Comparison of ENCODE assay signal across 7 cellular contexts in genomic region chr1:28353248-28353785, GRCh38. TPM values are rescaled to one million over a fixed set of nuclear protein-coding genes. Genes with fewer than 3 reads are reported as not detected.
DNase-seq lines count a peak whose midpoint lies in the region; FAIRE-seq and TF ChIP-seq lines count a peak whose summit lies in the region.
"Not testable (repeated sequence)": the region's sequence is repeated elsewhere in the genome, so short reads cannot be mapped to it uniquely, and the experiment has no call there.

No MANE protein-coding gene starts in this region.

- not testable (repeated sequence) for H3K36me3 ChIP-seq in astrocyte (ENCODE audit: insufficient read depth, low read length); keratinocyte (ENCODE audit: control insufficient read depth in 2 of 2, extremely low read depth in 1 of 2, insufficient read depth in 2 of 2, low read length in 2 of 2); mesenchymal stem cell (ENCODE audit: control insufficient read depth in 1 of 2, insufficient read depth in 2 of 2, low read depth in 1 of 2, low read length in 2 of 2)

- H3K36me3 Mint-ChIP-seq in astrocyte (ENCODE audit: low read depth, unreplicated experiment); chondrocyte (ENCODE audit: low read depth); type B pancreatic cell: not testable (repeated sequence)

- not testable (repeated sequence) for TF ChIP-seq CTCF in astrocyte (IDR thresholded peaks at IDR 0.05; ENCODE audit: insufficient read depth, low read depth, low read length); chondrocyte (IDR thresholded peaks at IDR 0.05); keratinocyte (optimal IDR thresholded peaks at IDR 0.05 in 1 of 3, IDR thresholded peaks at IDR 0.05 in 1 of 3, conservative IDR thresholded peaks at IDR 0.05 in 1 of 3; ENCODE audit: extremely low read depth in 1 of 3, insufficient read depth in 2 of 3, low read length in 3 of 3); type B pancreatic cell (conservative IDR thresholded peaks at IDR 0.05)

- H2BK15ac ChIP-seq in mesenchymal stem cell (ENCODE audit: low read depth, poor library complexity, severe bottlenecking), result not testable (repeated sequence)

- peak overlapping the region; percentile 45 for H2AK5ac ChIP-seq in mesenchymal stem cell (ENCODE audit: low read length, severe bottlenecking)

- not testable (repeated sequence) for H3K27me3 ChIP-seq in astrocyte (ENCODE audit: insufficient read depth, low read length); keratinocyte (ENCODE audit: control insufficient read depth, extremely low read depth, insufficient read depth, low read length); mesenchymal stem cell (ENCODE audit: control insufficient read depth in 1 of 2, insufficient read depth in 1 of 2, low read length in 2 of 2)

- 96% methylated on average over 7 of the region's 8 CpGs for WGBS in mesenchymal stem cell

- not testable (repeated sequence) for H2AFZ ChIP-seq in astrocyte (ENCODE audit: low read depth, low read length); keratinocyte (ENCODE audit: control insufficient read depth, low read length); mesenchymal stem cell (ENCODE audit: low read depth, low read length)

- dilution Hi-C loops in keratinocyte (cut with MboI; ENCODE audit: extremely low pct_ligation_motif_present, low sequenced_read_pairs), result not testable (repeated sequence)

- H3K4me2 ChIP-seq in astrocyte (ENCODE audit: low read length); keratinocyte (ENCODE audit: control insufficient read depth, extremely low read depth, insufficient read depth, low read depth, low read length); mesenchymal stem cell (ENCODE audit: low read length, poor library complexity, severe bottlenecking): not testable (repeated sequence)

- not testable (repeated sequence) for H4K8ac ChIP-seq in mesenchymal stem cell (ENCODE audit: low read length)

- not testable (repeated sequence) for H3K14ac ChIP-seq in mesenchymal stem cell (ENCODE audit: low read length in 2 of 2)

- H3K4me1 Mint-ChIP-seq in astrocyte (ENCODE audit: low read depth, unreplicated experiment), result peaks cover 12% of the 10 kb centered on the region
- peaks cover 10% of the 10 kb centered on the region for H3K4me1 Mint-ChIP-seq in chondrocyte (ENCODE audit: low read depth)
- not testable (repeated sequence) for H3K4me1 Mint-ChIP-seq in type B pancreatic cell (ENCODE audit: unreplicated experiment)

- not testable (repeated sequence) for H3K9me3 ChIP-seq in astrocyte (ENCODE audit: insufficient read depth, low read depth, low read length); keratinocyte (ENCODE audit: control insufficient read depth, low read depth, low read length); mesenchymal stem cell (ENCODE audit: control insufficient read depth, low read length)

- H3K27ac ChIP-seq in astrocyte (ENCODE audit: low read depth, low read length); mesenchymal stem cell (ENCODE audit: low read length, poor library complexity, severe bottlenecking): not testable (repeated sequence)
- peak overlapping the region; percentile 32 for H3K27ac ChIP-seq in keratinocyte (ENCODE audit: control insufficient read depth, insufficient read depth, low read length)

- H4K91ac ChIP-seq in mesenchymal stem cell (ENCODE audit: low read length), result not testable (repeated sequence)

- not testable (repeated sequence) for H2BK12ac ChIP-seq in mesenchymal stem cell (ENCODE audit: low read length in 2 of 2)

- in situ Hi-C loops in Caki2 (cut with HindIII; ENCODE audit: low pct_unique_long_range_greater_than_20kb, low sequenced_read_pairs), result not testable (repeated sequence)

- H2BK5ac ChIP-seq in mesenchymal stem cell (ENCODE audit: low read depth, low read length, poor library complexity, severe bottlenecking), result not testable (repeated sequence)

- H3K4ac ChIP-seq in mesenchymal stem cell (ENCODE audit: low read depth in 1 of 2, low read length in 2 of 2), result not testable (repeated sequence)

- not testable (repeated sequence) for H3K79me2 ChIP-seq in astrocyte (ENCODE audit: insufficient read depth, low read length); keratinocyte (ENCODE audit: control insufficient read depth, insufficient read depth, low read length)

- H3K9me1 ChIP-seq in keratinocyte (ENCODE audit: control insufficient read depth, extremely low read depth, insufficient read depth, low read length), result not testable (repeated sequence)

- not testable (repeated sequence) for H3K9me3 Mint-ChIP-seq in astrocyte (ENCODE audit: unreplicated experiment); chondrocyte (ENCODE audit: low read depth); type B pancreatic cell

- H3K23ac ChIP-seq in mesenchymal stem cell (ENCODE audit: low read length in 2 of 2), result not testable (repeated sequence)

- not testable (repeated sequence) for FAIRE-seq in astrocyte (lab: Jason Lieb, UNC); keratinocyte (lab: Jason Lieb, UNC)

- not testable (repeated sequence) for H3K18ac ChIP-seq in mesenchymal stem cell (ENCODE audit: low read depth in 1 of 2, low read length in 2 of 2)

- not testable (repeated sequence) for H3K9ac ChIP-seq in astrocyte (ENCODE audit: low read length); mesenchymal stem cell (ENCODE audit: low read length)
- peak overlapping the region; percentile 15 for H3K9ac ChIP-seq in keratinocyte (ENCODE audit: control insufficient read depth, extremely low read depth, insufficient read depth, low read length)

- H3K27ac Mint-ChIP-seq in astrocyte (ENCODE audit: unreplicated experiment) (peak overlapping the region; percentile 73), chondrocyte (ENCODE audit: unreplicated experiment) (peak overlapping the region; percentile 32), type B pancreatic cell (peak overlapping the region; percentile 77)

- not testable (repeated sequence) for H3K4me1 ChIP-seq in astrocyte (ENCODE audit: insufficient read depth, low read length); mesenchymal stem cell (ENCODE audit: control insufficient read depth, insufficient read depth, low read depth, low read length)
- H3K4me1 ChIP-seq in keratinocyte (ENCODE audit: control insufficient read depth, extremely low read depth, insufficient read depth, low read length), result peaks cover 25% of the 10 kb centered on the region

- peak; percentile 47 for DNase-seq in Caki2 (ENCODE audit: low read depth)
- peak; percentile 33 for DNase-seq in NCI-H226
- not testable (repeated sequence) for DNase-seq in astrocyte (ENCODE audit: low read depth); keratinocyte (ENCODE audit: low read depth, low spot score); mesenchymal stem cell; type B pancreatic cell (ENCODE audit: extremely low spot score, unreplicated experiment)
- DNase-seq in chondrocyte (ENCODE audit: low spot score), result peak; percentile 12

- not testable (repeated sequence) for H4K20me1 ChIP-seq in astrocyte (ENCODE audit: insufficient read depth, low read length); keratinocyte (ENCODE audit: control insufficient read depth, extremely low read depth, insufficient read depth, low read length)

- not testable (repeated sequence) for H3K27me3 Mint-ChIP-seq in astrocyte (ENCODE audit: low read depth, unreplicated experiment); chondrocyte (ENCODE audit: low read depth); type B pancreatic cell

- H2BK120ac ChIP-seq in mesenchymal stem cell (ENCODE audit: low read depth, low read length), result not testable (repeated sequence)

- H3K4me3 ChIP-seq in astrocyte (ENCODE audit: insufficient read depth, low read depth, low read length); keratinocyte (ENCODE audit: control insufficient read depth in 2 of 3, extremely low read depth in 1 of 3, insufficient read depth in 2 of 3, low read depth in 1 of 3, low read length in 3 of 3); mesenchymal stem cell (ENCODE audit: insufficient read depth in 1 of 2, low read depth in 1 of 2, low read length in 2 of 2): not testable (repeated sequence)

- H3K79me1 ChIP-seq in mesenchymal stem cell (replicated peaks; ENCODE audit: low read length, poor library complexity, severe bottlenecking), result not testable (repeated sequence)

- not testable (repeated sequence) for H3K4me3 Mint-ChIP-seq in astrocyte (ENCODE audit: unreplicated experiment); chondrocyte (ENCODE audit: unreplicated experiment); type B pancreatic cell

RNA-seq across cellular contexts. Expression of gene PHACTR4, which starts 16.2 kb away (rescaled TPM):
- 4.2 and 6.1 TPM in 2 replicates for total RNA-seq in Caki2 (2014; rRNA removed; shearing (Covaris generic); ENCODE audit: low replicate concordance)
- 72.6 and 78.5 TPM in 2 replicates for total RNA-seq in astrocyte
- total RNA-seq in chondrocyte, result 39.6 to 45.7 TPM (median 39.9 TPM) in 3 replicates
- polyA plus RNA-seq in keratinocyte, result 8.0 to 12.2 TPM (median 9.4 TPM) in 3 replicates
- polyA plus RNA-seq in keratinocyte (2011; ENCODE audit: low read depth), result 34.2 TPM
- 8.9 and 12.9 TPM in 2 replicates for polyA plus RNA-seq in keratinocyte (2011; cell fraction: cytosol; rRNA removed)
- polyA plus RNA-seq in keratinocyte (2011; cell fraction: nucleus; rRNA removed), result 23.9 and 25.0 TPM in 2 replicates
- 19.9 and 26.2 TPM in 2 replicates for polyA plus RNA-seq in keratinocyte (2012; ENCODE audit: low replicate concordance)
- 11.9 to 29.5 TPM (median 15.6 TPM) in 3 replicates for polyA minus RNA-seq in keratinocyte
- 9.2 TPM for polyA minus RNA-seq in keratinocyte (2011; cell fraction: cytosol; rRNA and poly(A)+ RNA removed)
- 9.3 and 25.8 TPM in 2 replicates for polyA minus RNA-seq in keratinocyte (2011; cell fraction: nucleus; rRNA and poly(A)+ RNA removed)
- 21.5 TPM for polyA plus RNA-seq in mesenchymal stem cell (2013, experiment 1 of 2)
- polyA plus RNA-seq in mesenchymal stem cell (2013, experiment 2 of 2), result 20.8 TPM
- total RNA-seq in type B pancreatic cell (ENCODE audit: low replicate concordance), result 40.3 and 50.3 TPM in 2 replicates

RNA-seq across cellular contexts. Expression of gene MED18, which starts 24.5 kb away (rescaled TPM):
- 26.3 and 41.5 TPM in 2 replicates for total RNA-seq in Caki2 (2014; rRNA removed; shearing (Covaris generic); ENCODE audit: low replicate concordance)
- total RNA-seq in astrocyte (10.4 and 11.6 TPM in 2 replicates), chondrocyte (10.9 to 12.2 TPM (median 11.3 TPM) in 3 replicates), type B pancreatic cell (ENCODE audit: low replicate concordance) (12.4 and 17.8 TPM in 2 replicates)
- 23.5 to 26.7 TPM (median 23.8 TPM) in 3 replicates for polyA plus RNA-seq in keratinocyte
- 7.5 TPM for polyA plus RNA-seq in keratinocyte (2011; ENCODE audit: low read depth)
- polyA plus RNA-seq in keratinocyte (2011; cell fraction: cytosol; rRNA removed), result 21.8 and 27.4 TPM in 2 replicates
- polyA plus RNA-seq in keratinocyte (2011; cell fraction: nucleus; rRNA removed), result 26.9 and 31.7 TPM in 2 replicates
- polyA plus RNA-seq in keratinocyte (2012; ENCODE audit: low replicate concordance), result 20.8 and 25.5 TPM in 2 replicates
- polyA minus RNA-seq in keratinocyte, result 31.4 to 78.0 TPM (median 57.1 TPM) in 3 replicates
- polyA minus RNA-seq in keratinocyte (2011; cell fraction: cytosol; rRNA and poly(A)+ RNA removed), result 25.5 TPM
- polyA minus RNA-seq in keratinocyte (2011; cell fraction: nucleus; rRNA and poly(A)+ RNA removed), result 11.0 and 17.6 TPM in 2 replicates
- polyA plus RNA-seq in mesenchymal stem cell (2013, experiment 1 of 2), result 7.1 TPM
- polyA plus RNA-seq in mesenchymal stem cell (2013, experiment 2 of 2), result 6.7 TPM
